2 cellular contexts compared by ENCODE assay signal in genomic region chr3:13626396-13626795, GRCh38.
TF ChIP-seq lines count a peak whose summit lies in the region.

No MANE protein-coding gene starts in this region.

TF ChIP-seq in HCT116, 20 proteins besides CTCF, POLR2A, EP300 and RAD21 (continued from another document):
- TF ChIP-seq YY1 (IDR thresholded peaks at IDR 0.05; ENCODE audit: extremely low read depth, insufficient replicate concordance, low read depth, low read length) (no peak), SIN3A (IDR thresholded peaks at IDR 0.05; ENCODE audit: low read depth) (no peak), EGR1 (IDR thresholded peaks at IDR 0.05; ENCODE audit: low read depth) (no peak), REST (IDR thresholded peaks at IDR 0.05; ENCODE audit: low read depth) (no peak), SP1 (IDR thresholded peaks at IDR 0.05; ENCODE audit: low read depth) (no peak), SRF (IDR thresholded peaks at IDR 0.05; ENCODE audit: low read depth) (no peak), CEBPB (IDR thresholded peaks at IDR 0.05; ENCODE audit: low read depth) (no peak), ATF3 (IDR thresholded peaks at IDR 0.05) (no peak), ELF1 (IDR thresholded peaks at IDR 0.05; ENCODE audit: borderline replicate concordance, low read depth) (no peak), TCF7L2 (IDR thresholded peaks at IDR 0.05; ENCODE audit: borderline replicate concordance, extremely low read depth, insufficient read depth, insufficient read length) (no peak)

TF ChIP-seq in K562, 482 proteins besides CTCF, POLR2A, EP300 and RAD21 (continued from another document):
- no peak for TF ChIP-seq ZBTB1 (CRISPR knock-in tag; IDR thresholded peaks at IDR 0.05; ENCODE audit: borderline replicate concordance, low read depth)
- TF ChIP-seq E2F8 (IDR thresholded peaks at IDR 0.05; ENCODE audit: low read depth, partially characterized antibody): no peak
- TF ChIP-seq ZBTB7A (IDR thresholded peaks at IDR 0.05; ENCODE audit: borderline replicate concordance, control insufficient read depth, low read depth, low read length): no peak
- no peak for TF ChIP-seq ZNF23 (CRISPR knock-in tag; IDR thresholded peaks at IDR 0.05)
- TF ChIP-seq HMGN3 (IDR thresholded peaks at IDR 0.05; ENCODE audit: borderline replicate concordance, extremely low read depth, insufficient read length, low read depth, low read length): no peak
- no peak for TF ChIP-seq CTBP1 (IDR thresholded peaks at IDR 0.05; ENCODE audit: borderline replicate concordance)
